In the genomic region with DNA sequence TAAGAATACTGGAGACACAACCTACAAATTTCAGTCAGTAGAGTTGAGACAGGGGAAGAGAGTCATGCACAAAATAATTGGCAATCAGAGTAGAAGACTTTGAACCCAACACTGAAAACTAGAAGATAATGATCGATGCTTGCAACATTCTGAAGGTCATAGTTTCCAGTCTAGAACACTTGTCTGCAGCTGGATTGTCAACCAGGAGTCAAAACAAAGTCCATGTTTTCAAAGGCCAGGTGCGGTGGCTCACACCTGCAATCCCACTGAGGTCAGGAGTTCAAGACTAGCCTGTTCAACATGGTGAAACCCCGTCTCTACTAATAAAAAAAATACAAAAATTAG, we compare ENCODE assay signal across 1 cellular context.
TF ChIP-seq lines count a peak whose summit lies in the region.

No MANE protein-coding gene starts in this region.

TF ChIP-seq in HepG2, 621 proteins besides CTCF, POLR2A, EP300 and RAD21 (continued from another document):
- TF ChIP-seq MED13 (CRISPR knock-in tag; IDR thresholded peaks at IDR 0.05) (no peak), LCORL (IDR thresholded peaks at IDR 0.05) (no peak), LCORL (CRISPR knock-in tag; IDR thresholded peaks at IDR 0.05) (peak; percentile 81), KMT2A (CRISPR knock-in tag; IDR thresholded peaks at IDR 0.05) (no peak)
TF ChIP-seq in HepG2: peak in this region for 171.
